25 cellular contexts compared by ENCODE assay signal in the genomic region with DNA sequence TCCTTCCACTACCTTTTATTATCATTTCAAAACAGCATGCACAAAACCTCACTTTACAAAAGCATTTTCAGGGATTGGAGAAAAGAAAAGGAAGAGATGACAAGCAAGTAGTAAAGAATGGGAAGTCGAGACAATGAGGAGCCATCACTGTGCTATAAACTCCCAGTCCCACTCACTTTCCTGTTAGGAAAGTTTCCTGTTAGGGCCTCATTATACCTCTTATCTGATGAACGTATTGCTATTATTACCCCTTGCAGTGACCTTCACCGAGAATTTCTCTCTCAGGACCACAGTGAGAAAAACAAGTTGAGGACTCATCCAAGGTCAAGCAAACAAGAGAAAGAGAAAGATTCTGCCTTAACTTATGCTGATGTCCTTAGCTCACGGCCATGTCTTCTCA. TPM values are rescaled to one million over a fixed set of nuclear protein-coding genes. Genes with fewer than 3 reads are reported as not detected.
"Had no signal": no experiment of that assay in that cellular context is flagged by ENCODE, and none has a peak within 500 bp of the region (broad histone marks: within the 10 kb centered on the region; RNA-seq: fewer than 3 reads in every experiment).

No MANE protein-coding gene starts in this region.

- H3K36me3 ChIP-seq: colonic mucosa, esophagus squamous epithelium, gastrocnemius medialis, heart right ventricle, left lung, lower lobe of right lung had no signal

- ATAC-seq: esophagus mucosa; gastrocnemius medialis; heart right ventricle; left cardiac atrium; left lung; left ventricle myocardium superior; lower lobe of right lung; naive thymus-derived CD4-positive, alpha-beta T cell had no signal

- H3K9me3 ChIP-seq: colonic mucosa, esophagus squamous epithelium, gastrocnemius medialis, heart right ventricle, left lung, lower lobe of right lung had no signal

- H3K27ac ChIP-seq: colonic mucosa, dorsolateral prefrontal cortex, epithelial cell of prostate, esophagus squamous epithelium, gastrocnemius medialis, heart right ventricle, left lung, lower lobe of right lung had no signal

- DNase-seq: colonic mucosa; cortex of kidney; dorsolateral prefrontal cortex; effector CD4-positive, alpha-beta T cell; effector memory CD4-positive, alpha-beta T cell; erythroblast; esophagus squamous epithelium; foreskin fibroblast; foreskin melanocyte; gastrocnemius medialis; glutamatergic neuron; head of caudate nucleus; heart right ventricle; hippocampal formation; left cardiac atrium; left lung; left ventricle myocardium superior; lower lobe of right lung; mammary epithelial cell; mesendoderm; midbrain; naive thymus-derived CD4-positive, alpha-beta T cell had no signal

- H3K4me3 ChIP-seq: colonic mucosa, dorsolateral prefrontal cortex, esophagus squamous epithelium, gastrocnemius medialis, heart right ventricle, left lung, lower lobe of right lung had no signal

- H3K4me1 ChIP-seq: colonic mucosa, esophagus squamous epithelium, gastrocnemius medialis, heart right ventricle, left lung, lower lobe of right lung had no signal

RNA-seq across cellular contexts. Expression of a gene that starts 28.8 kb away (rescaled TPM):
- total RNA-seq: esophagus mucosa, esophagus squamous epithelium, gastrocnemius medialis, glomerular endothelial cell, left cardiac atrium, left ventricle myocardium superior, mammary epithelial cell had no signal
